8 cellular contexts compared by ENCODE assay signal in the genomic region with DNA sequence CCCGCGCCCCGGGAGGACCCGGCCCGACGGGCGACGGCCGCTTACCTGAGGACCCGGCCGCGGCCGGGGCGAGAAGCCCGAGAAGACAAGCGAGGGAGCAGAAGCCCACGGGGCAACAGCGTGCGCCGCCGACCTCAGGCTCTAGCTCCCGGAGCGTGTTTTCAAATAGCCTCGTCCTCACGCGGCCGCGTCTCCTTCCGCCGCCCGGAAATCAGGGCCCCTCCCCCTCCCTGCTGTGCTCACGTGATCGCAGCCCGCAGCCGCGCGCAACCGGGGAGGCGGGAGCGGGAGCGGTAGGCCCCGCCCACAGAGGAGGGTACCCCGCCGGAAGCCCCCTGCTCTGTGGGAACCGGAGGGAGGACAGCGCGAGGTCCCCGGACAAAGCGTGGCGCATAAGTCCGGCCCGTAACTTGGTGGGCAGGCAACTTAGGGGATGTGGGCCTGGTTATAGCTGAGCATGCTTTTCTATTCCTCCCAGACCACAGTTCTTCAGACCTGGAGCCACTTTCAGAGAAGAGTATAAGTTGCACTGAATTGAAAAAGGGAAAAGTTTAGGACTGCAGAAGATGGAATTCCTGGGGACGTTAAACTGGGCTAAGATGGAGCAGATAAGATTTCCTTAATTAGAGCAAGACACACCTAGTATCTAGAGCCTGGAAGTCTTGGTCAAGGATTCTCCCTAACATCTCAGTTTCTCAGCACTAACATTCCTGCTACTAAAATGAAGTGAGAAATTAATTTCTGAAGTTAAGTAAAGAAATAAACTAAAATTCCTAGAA. TPM values are rescaled to one million over a fixed set of nuclear protein-coding genes. Genes with fewer than 3 reads are reported as not detected.
DNase-seq lines count a peak whose midpoint lies in the region; TF ChIP-seq lines count a peak whose summit lies in the region.

TSS of gene TEX10 (minus strand) at position 216 of the 779 bp plus-strand sequence. CDS start 3,579 bp downstream, outside the sequence.

- H3K4me1 ChIP-seq in SK-N-SH (ENCODE audit: control insufficient read depth in 1 of 2, insufficient read depth in 2 of 2, low read depth in 1 of 2, low read length in 1 of 2) = peaks cover 11 to 17% of the 10 kb centered on the region in 2 experiments; a peak in 3 of 4 replicates
- H3K4me1 ChIP-seq in suprapubic skin = peaks cover 19% of the 10 kb centered on the region

- H3K27ac ChIP-seq in SK-N-SH (ENCODE audit: low read depth in 2 of 2, low read length in 1 of 2) (peak within 1 kb of the TSS; percentile 84 to 85), suprapubic skin (peak within 1 kb of the TSS; percentile 82)

- TF ChIP-seq RAD21 in SK-N-SH (IDR thresholded peaks at IDR 0.05; ENCODE audit: low read length) = no peak

- H3K27me3 ChIP-seq in SK-N-SH (ENCODE audit: insufficient read depth) (no peaks in the 10 kb centered on the region), suprapubic skin (no peaks in the 10 kb centered on the region)

- H3F3A ChIP-seq in SK-N-SH (replicated peaks; ENCODE audit: insufficient read depth) = no peaks in the 10 kb centered on the region

- POLR2A ChIA-PET in SK-N-SH (lab: Yijun Ruan, JAX) = interaction anchor here (0.5 to 1.2 kb wide), 4 partner anchors 74 to 531 kb away, joined by 3 to 6 read pairs (median 3); no protein-coding TSS in a partner anchor

- under 1% methylated on average over 23 of the region's 53 CpGs for WGBS in SK-N-SH (ENCODE audit: low lambda C conversion rate)
- 0% methylated on average over 10 of the region's 53 CpGs for WGBS in suprapubic skin

- no peak for TF ChIP-seq EP300 in SK-N-SH (IDR thresholded peaks at IDR 0.05; ENCODE audit: borderline replicate concordance in 1 of 2, low read depth in 1 of 2, low read length in 1 of 2)
- TF ChIP-seq EP300 in suprapubic skin (IDR thresholded peaks at IDR 0.05) = no peak

- peak within 1 kb of the TSS; percentile 85 for H3K27ac Mint-ChIP-seq in HFFc6

- H3K27me3 Mint-ChIP-seq in HFFc6 (ENCODE audit: insufficient read depth) = peaks cover 3% of the 10 kb centered on the region; the same call in 1 of the 2 replicates

- peaks cover 11% of the 10 kb centered on the region for H3K36me3 Mint-ChIP-seq in HFFc6 (ENCODE audit: low read depth)

- H2AFZ ChIP-seq in SK-N-SH (ENCODE audit: low read depth) = peak within 1 kb of the TSS; percentile 96

- no peaks in the 10 kb centered on the region for H3K9me2 ChIP-seq in SK-N-SH

- H3K9ac ChIP-seq in SK-N-SH = peak within 1 kb of the TSS; percentile 98

- H3K4me3 ChIP-seq in SK-N-SH (ENCODE audit: low read depth in 2 of 2, low read length in 1 of 2) (peak within 1 kb of the TSS; percentile 97), suprapubic skin (peak within 1 kb of the TSS; percentile 86)

- H3K4me2 ChIP-seq in SK-N-SH = peak within 1 kb of the TSS; percentile 97

- H3K36me3 ChIP-seq in SK-N-SH (replicated peaks in 1 of 2; ENCODE audit: control insufficient read depth in 1 of 2, insufficient read depth in 2 of 2, low read length in 1 of 2) = peaks cover 1 to 15% of the 10 kb centered on the region in 2 experiments
- H3K36me3 ChIP-seq in suprapubic skin = no peaks in the 10 kb centered on the region

- peak in 1 of 2 donors; percentile 58 for TF ChIP-seq POLR2A in suprapubic skin (IDR thresholded peaks at IDR 0.05)

- H3K9me3 Mint-ChIP-seq in HFFc6 = no peaks in the 10 kb centered on the region

- H3K79me2 ChIP-seq in SK-N-SH (ENCODE audit: insufficient read depth) = peaks cover 52% of the 10 kb centered on the region

- no peak for TF ChIP-seq CTCF in HFFc6 (IDR thresholded peaks at IDR 0.05)
- no peak for TF ChIP-seq CTCF in SK-N-SH (IDR thresholded peaks at IDR 0.05)
- TF ChIP-seq CTCF in suprapubic skin (IDR thresholded peaks at IDR 0.05) = no peak

- peak within 1 kb of the TSS; percentile 95 for H3K4me3 Mint-ChIP-seq in HFFc6

- peaks cover 55% of the 10 kb centered on the region for H3K4me1 Mint-ChIP-seq in HFFc6 (ENCODE audit: low read depth)

- peaks cover 33% of the 10 kb centered on the region for H4K20me1 ChIP-seq in SK-N-SH (ENCODE audit: insufficient read depth)

- H3K9me3 ChIP-seq in SK-N-SH (no peaks in the 10 kb centered on the region), suprapubic skin (no peaks in the 10 kb centered on the region)

- CTCF ChIA-PET in SK-N-SH (lab: Yijun Ruan, JAX) = interaction anchor here (0.8 to 3.0 kb wide), 6 partner anchors 10 to 249 kb away, joined by 3 to 17 read pairs (median 5); no protein-coding TSS in a partner anchor

- DNase-seq in GM04504 (ENCODE audit: low read depth) (peak; percentile 62), HFFc6 (peak; percentile 67), NAMALWA (ENCODE audit: low spot score) (peak; percentile 92), SK-N-SH (peak; percentile 99), glomerular endothelial cell (ENCODE audit: extremely low read depth, low read depth, low spot score) (peak; percentile 12), occipital lobe (lab: John Stamatoyannopoulos, UW) (peak; percentile 78), suprapubic skin (ENCODE audit: low spot score in 2 of 2) (peak; percentile 93 to 94)
- peak; percentile 89 for DNase-seq in activated naive CD4-positive, alpha-beta T cell treated with anti-CD3 and anti-CD28 coated beads, Interleukin-2, amount 50 U/mL, for 16 hours

TF ChIP-seq in SK-N-SH, 30 proteins besides CTCF, POLR2A, EP300 and RAD21 (continues in another document):
- TF ChIP-seq USF1 (IDR thresholded peaks at IDR 0.05; ENCODE audit: borderline replicate concordance, low read depth) = peak; percentile 99
- TF ChIP-seq, protein P1, sequence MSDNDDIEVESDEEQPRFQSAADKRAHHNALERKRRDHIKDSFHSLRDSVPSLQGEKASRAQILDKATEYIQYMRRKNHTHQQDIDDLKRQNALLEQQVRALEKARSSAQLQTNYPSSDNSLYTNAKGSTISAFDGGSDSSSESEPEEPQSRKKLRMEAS (IDR thresholded peaks at IDR 0.05; ENCODE audit: low read depth) = peak; percentile 95
- TF ChIP-seq GABPA (IDR thresholded peaks at IDR 0.05; ENCODE audit: low read depth) = peak; percentile 81
- peak; percentile 41; the same call in 1 of the 2 replicates for TF ChIP-seq GATA2 (CRISPR knock-in tag; IDR thresholded peaks at IDR 0.05)
- peak; percentile 48; the same call in 1 of the 2 replicates for TF ChIP-seq YY1 (IDR thresholded peaks at IDR 0.05; ENCODE audit: low read depth)
- TF ChIP-seq RCOR1 (IDR thresholded peaks at IDR 0.05; ENCODE audit: low read length) = no peak
- TF ChIP-seq TEAD4 (IDR thresholded peaks at IDR 0.05; ENCODE audit: borderline replicate concordance, insufficient read depth) = peak; percentile 26; the same call in 1 of the 2 replicates
- TF ChIP-seq MXI1 (IDR thresholded peaks at IDR 0.05; ENCODE audit: low read depth, low read length) = peak; percentile 96
- peak; percentile 82 for TF ChIP-seq USF2 (IDR thresholded peaks at IDR 0.05; ENCODE audit: borderline replicate concordance, low read depth, low read length)
- peak; percentile 76; the same call in 1 of the 2 replicates for TF ChIP-seq SIN3A (IDR thresholded peaks at IDR 0.05; ENCODE audit: borderline replicate concordance, low read depth, low read length)
- peak; percentile 64; the same call in 1 of the 2 replicates for TF ChIP-seq NRF1 (IDR thresholded peaks at IDR 0.05; ENCODE audit: low read depth, low read length)
- no peak for TF ChIP-seq EZH2phosphoT487 (IDR thresholded peaks at IDR 0.05; ENCODE audit: borderline replicate concordance, low read depth)
- peak; percentile 83 for TF ChIP-seq TAF1 (IDR thresholded peaks at IDR 0.05; ENCODE audit: borderline replicate concordance, low read depth, low read length)
- TF ChIP-seq ZBTB33 (IDR thresholded peaks at IDR 0.05; ENCODE audit: borderline replicate concordance, low read depth) = peak; percentile 41; the same call in 1 of the 2 replicates
- peak; percentile 28; the same call in 1 of the 2 replicates for TF ChIP-seq TCF12 (IDR thresholded peaks at IDR 0.05)
- TF ChIP-seq ELF1 (IDR thresholded peaks at IDR 0.05) = peak; percentile 65
- TF ChIP-seq FOXJ3 (CRISPR knock-in tag; IDR thresholded peaks at IDR 0.05) = no peak
- TF ChIP-seq POLR2AphosphoS5 (IDR thresholded peaks at IDR 0.05; ENCODE audit: low read depth, low read length) = peak; percentile 92

RNA-seq across cellular contexts. Expression of gene TEX10, which starts in this region (rescaled TPM):
- 10 to 100 TPM; 25.7 to 29.5 (median 25.9) TPM for total RNA-seq in HFFc6 (2021; fragmentation: NEBNext Ultra II Directional; extraction: Animal tissue kit (Norgen Biotek cat#: 25700))
- polyA plus RNA-seq in SK-N-SH (2012; rRNA removed) = 12.7 and 16.7 TPM in 2 replicates
- 15.5 and 15.9 TPM in 2 replicates for polyA plus RNA-seq in SK-N-SH (2012; cell fraction: cytosol; rRNA removed)
- polyA plus RNA-seq in SK-N-SH (2012; cell fraction: nucleus; rRNA removed) = 16.8 and 26.0 TPM in 2 replicates
- total RNA-seq in glomerular endothelial cell (19.1 and 25.7 TPM in 2 replicates), occipital lobe (58.5 TPM), suprapubic skin (10 to 100 TPM; 17.1 to 33.6 (median 22.9) TPM)

Comparison
In these comparisons a context has a peak if more than half of its experiments do, and no peak if none do; other contexts are left out.
1. Peak in every context shown above with its lines: DNase-seq, H3K4me3 ChIP-seq and H3K27ac ChIP-seq.
2. DNase-seq: peak in every context shown above with its lines; median percentile 99 in SK-N-SH; 94 in suprapubic skin; 92 in NAMALWA; 89 in activated naive CD4-positive, alpha-beta T cell treated with anti-CD3 and anti-CD28 coated beads, Interleukin-2, amount 50 U/mL, for 16 hours; 78 in occipital lobe; 67 in HFFc6; 62 in GM04504; 12 in glomerular endothelial cell.